1 cellular context compared by ENCODE assay signal in genomic region chr21:45555557-45556301, GRCh38.
TF ChIP-seq lines count a peak whose summit lies in the region.

No MANE protein-coding gene starts in this region.

TF ChIP-seq in A549, 52 proteins besides CTCF, POLR2A, EP300 and RAD21 (continued from another document):
- no peak for TF ChIP-seq REST (IDR thresholded peaks at IDR 0.05)
